Comparison of ENCODE assay signal across 25 cellular contexts in the genomic region with DNA sequence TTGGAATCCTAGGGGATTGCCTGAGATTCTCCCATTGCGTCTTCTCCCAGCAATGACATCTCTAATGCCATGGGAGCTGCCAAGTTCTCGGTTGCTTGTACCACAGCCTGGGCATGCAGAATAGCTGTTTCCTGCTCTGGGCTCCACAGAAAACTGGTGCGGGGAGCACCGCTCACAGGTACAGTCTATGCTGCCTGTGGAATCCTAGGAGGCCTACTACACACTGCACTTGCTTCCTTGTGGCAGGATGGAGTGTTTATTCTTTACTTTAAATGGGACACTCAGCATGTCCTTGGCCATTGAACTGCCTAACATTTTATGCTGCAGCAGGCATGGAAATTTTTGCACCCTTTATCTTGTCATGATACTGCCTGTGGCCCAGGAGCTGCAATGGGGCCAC.
"Had no signal": no experiment of that assay in that cellular context is flagged by ENCODE, and none has a peak within 500 bp of the region (broad histone marks: within the 10 kb centered on the region; RNA-seq: fewer than 3 reads in every experiment).

No MANE protein-coding gene starts in this region.

- H3K36me3 ChIP-seq: stomach, suprapubic skin, thoracic aorta, thyroid gland, tibial artery, tibial nerve, transverse colon, upper lobe of left lung, uterus, vagina had no signal

- DNase-seq: stimulated activated CD4-positive, alpha-beta T cell treated with anti-CD3 and anti-CD28 coated beads, Interleukin-2, amount 100 ng/mL, for 48 hours; stimulated activated CD4-positive, alpha-beta T cell treated with anti-CD3 and anti-CD28 coated beads, Interleukin-4, amount 100 ng/mL, for 1 hour; stimulated activated CD4-positive, alpha-beta T cell treated with anti-CD3 and anti-CD28 coated beads, Interleukin-4, amount 100 ng/mL, for 24 hours; stimulated activated CD4-positive, alpha-beta T cell treated with anti-CD3 and anti-CD28 coated beads, Interleukin-4, amount 100 ng/mL, for 4 hours; stimulated activated CD8-positive, alpha-beta memory T cell treated with anti-CD3 and anti-CD28 coated beads, Interleukin-4, amount 100 ng/mL, for 48 hours; stimulated activated naive B cell treated with anti-CD40 and anti-IgM and Interleukin-4, amounts not matched to agents 10 μg/mL and 1 μg/mL and 100 μg/mL, for 72 hours; stimulated activated naive CD4-positive, alpha-beta T cell; stimulated activated naive CD4-positive, alpha-beta T cell treated with Interleukin-2 at 50 U/mL for 16 hours; stimulated activated naive CD8-positive, alpha-beta T cell treated with anti-CD3 and anti-CD28 coated beads, Interleukin-15, amount 100 ng/mL, for 72 hours; stimulated activated naive CD8-positive, alpha-beta T cell treated with anti-CD3 and anti-CD28 coated beads, Interleukin-15, Interleukin-2, amounts not matched to agents 100 U/mL and 50 U/mL, for 24 hours; stomach; substantia nigra; testis; thyroid gland; transverse colon; trophoblast cell; upper lobe of left lung; uterus had no signal

- H3K4me1 ChIP-seq: stomach, suprapubic skin, testis, thyroid gland, tibial artery, tibial nerve, transverse colon, upper lobe of left lung, uterus, vagina had no signal

- H3K27me3 ChIP-seq: testis, thyroid gland, tibial artery, tibial nerve, transverse colon, upper lobe of left lung, uterus, vagina had no signal

- ATAC-seq: stimulated activated effector memory CD8-positive, alpha-beta T cell treated with anti-CD3 and anti-CD28 coated beads, Interleukin-12 subunit alpha, Interleukin-12 subunit beta, amount 100 ng/mL, for 72 hours; stimulated activated memory B cell treated with anti-CD40 and anti-IgM and Interleukin-4, amounts not matched to agents 10 μg/mL and 1 μg/mL and 100 μg/mL, for 72 hours; stimulated activated naive B cell treated with anti-CD40 and anti-IgM and Interleukin-4, amounts not matched to agents 10 μg/mL and 1 μg/mL and 100 μg/mL, for 72 hours; stimulated activated naive CD8-positive, alpha-beta T cell treated with anti-CD3 and anti-CD28 coated beads, Interleukin-15, amount 100 ng/mL, for 72 hours; stimulated activated naive CD8-positive, alpha-beta T cell treated with anti-CD3 and anti-CD28 coated beads, Interleukin-15, Interleukin-2, amounts not matched to agents 100 U/mL and 50 U/mL, for 24 hours had no signal

- H3K4me3 ChIP-seq: stomach, suprapubic skin, testis, thoracic aorta, thyroid gland, tibial artery, tibial nerve, transverse colon, upper lobe of left lung, uterus, vagina had no signal

- H3K27ac ChIP-seq: stomach, suprapubic skin, testis, thoracic aorta, thyroid gland, tibial artery, tibial nerve, transverse colon, upper lobe of left lung, uterus, vagina had no signal

- H3K9me3 ChIP-seq: testis, thoracic aorta, thyroid gland, uterus, vagina had no signal
